8 cellular contexts compared by ENCODE assay signal in the genomic region with DNA sequence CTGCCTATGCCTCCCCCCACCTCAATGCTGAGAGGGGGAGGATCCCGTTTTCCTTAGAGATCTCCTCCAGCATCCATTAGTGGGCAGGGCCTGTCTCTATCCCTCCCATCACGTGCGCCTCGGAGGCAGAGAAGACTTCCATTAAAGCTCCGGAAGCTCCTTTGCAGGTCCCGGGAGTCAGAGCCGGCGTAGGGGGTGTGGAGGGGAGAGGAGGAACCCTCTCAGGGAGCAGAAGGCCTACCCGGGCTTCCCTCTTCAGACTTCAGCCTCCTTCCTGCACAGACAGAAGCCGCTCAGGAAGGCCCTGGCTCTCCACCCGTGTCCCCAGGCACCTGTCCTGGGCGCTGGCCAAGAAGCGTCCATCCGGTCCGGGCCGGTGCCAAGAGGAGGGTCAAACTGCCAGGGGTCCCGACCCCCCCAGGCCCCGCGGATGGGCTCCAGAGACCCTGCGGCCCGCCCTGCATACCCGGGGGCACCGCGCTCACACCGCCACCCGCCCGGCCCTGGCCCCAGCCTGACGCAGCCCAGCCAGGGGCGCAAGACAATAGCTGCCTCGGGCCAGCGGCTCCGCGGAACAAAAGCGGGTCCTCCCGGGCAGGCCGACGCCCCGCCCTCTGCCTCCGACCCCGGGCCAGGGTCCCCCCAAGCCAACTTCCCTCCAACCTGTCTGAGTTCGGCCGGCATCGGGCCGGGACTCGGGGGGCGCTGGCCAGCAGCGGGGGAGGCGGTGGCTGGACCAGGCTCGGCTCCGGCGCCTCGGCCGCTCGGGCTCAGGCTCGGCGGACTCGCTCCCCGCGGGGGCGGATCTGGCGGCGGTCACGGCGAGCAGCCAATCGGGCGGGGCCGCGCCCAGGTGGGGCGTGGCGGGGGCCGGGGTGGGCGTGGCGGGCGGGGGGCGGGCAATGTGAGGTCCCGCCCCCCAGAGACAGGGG.
DNase-seq lines count a peak whose midpoint lies in the region; ATAC-seq and TF ChIP-seq lines count a peak whose summit lies in the region.

No MANE protein-coding gene starts in this region.

- H3K4me3 ChIP-seq in astrocyte of the spinal cord (ENCODE audit: low read depth, low read length) (peak overlapping the region; percentile 57), retinal pigment epithelial cell (ENCODE audit: low read length) (peak overlapping the region; percentile 65)

- in situ Hi-C loops in astrocyte of the spinal cord (cut with HindIII; ENCODE audit: low sequenced_read_pairs), result no loop called here

- TF ChIP-seq CTCF in astrocyte of the spinal cord (IDR thresholded peaks at IDR 0.05; ENCODE audit: low read depth, low read length) (no peak), retinal pigment epithelial cell (conservative IDR thresholded peaks at IDR 0.05; ENCODE audit: low read depth, low read length) (no peak)

- no peak for ATAC-seq in GM21786 (IDR thresholded peaks at IDR 0.05; ENCODE audit: unreplicated experiment)

- DNase-seq in NCI-H2107 (lab: John Stamatoyannopoulos, UW) (peak; percentile 22), NCI-H2107 treated with DMSO at 0.1 percent for 48 hours (lab: John Stamatoyannopoulos, UW; ENCODE audit: unreplicated experiment) (no peak), MV-4-11 (lab: John Stamatoyannopoulos, UW) (peak; percentile 21), T-helper 9 cell (peak; percentile 52), astrocyte of the spinal cord (ENCODE audit: low read depth, low spot score) (peak; percentile 70), hypothalamus (lab: John Stamatoyannopoulos, UW) (peak in 39 of 51 donors; percentile 7 to 76 (median 51)), retinal pigment epithelial cell (ENCODE audit: low read depth) (peak; percentile 21)
